In the genomic region with DNA sequence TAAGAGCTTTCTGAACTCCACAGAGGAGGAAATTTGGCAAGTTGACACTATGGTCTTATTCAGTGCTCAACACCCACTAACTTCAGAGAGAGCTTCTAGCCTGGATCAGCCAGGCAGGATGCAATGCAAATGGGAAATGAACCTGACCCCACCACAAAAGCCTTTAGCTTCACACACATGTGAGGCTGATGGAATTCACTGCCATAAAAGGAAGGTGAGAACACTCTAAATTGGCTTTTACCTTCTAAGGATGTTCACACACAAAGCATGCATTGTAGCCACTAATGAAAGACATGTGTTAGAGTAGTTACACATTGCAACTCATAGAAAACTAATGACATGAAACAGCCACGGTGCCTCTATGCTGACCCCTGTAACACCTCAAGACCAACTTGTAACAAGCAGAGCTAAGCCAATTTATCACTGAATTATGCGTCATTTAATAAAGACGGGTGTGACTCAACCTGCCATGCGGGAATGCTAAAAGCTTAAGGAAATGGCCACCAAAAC, we compare ENCODE assay signal across 22 cellular contexts.
DNase-seq lines count a peak whose midpoint lies in the region; ATAC-seq and TF ChIP-seq lines count a peak whose summit lies in the region.
"Had no signal": no experiment of that assay in that cellular context is flagged by ENCODE, and none has a peak within 500 bp of the region (broad histone marks: within the 10 kb centered on the region; RNA-seq: fewer than 3 reads in every experiment).

No MANE protein-coding gene starts in this region.

- no peak overlapping the region for H3K4me3 Mint-ChIP-seq in CD4-positive, alpha-beta memory T cell
- no peak overlapping the region for H3K4me3 Mint-ChIP-seq in T-cell
- H3K4me3 Mint-ChIP-seq: activated CD8-positive, alpha-beta T cell treated with anti-CD3 and anti-CD28 coated beads, Interleukin-2, amount 10 ng/mL, durations not matched to agents 7 days and 5 days; activated naive CD8-positive, alpha-beta T cell treated with anti-CD3 and anti-CD28 coated beads, Interleukin-2, amount 50 U/mL, for 24 hours; activated T-helper 1 cell treated with anti-CD3 and anti-CD28 coated beads, Interleukin-12 subunit alpha, Interleukin-12 subunit beta, Interleukin-2, Interleukin-4 antibody, amounts not matched to agents 30 ng/mL and 10 ng/mL and 1 ng/mL, durations not matched to agents 14 hours and 24 hours and 36 hours; T-helper 1 cell treated with Interleukin-12 subunit alpha and Interleukin-12 subunit beta and Interleukin-4 antibody, amounts not matched to agents 30 μg/mL and 1 μg/mL, for 36 hours had no signal

- no peaks in the 10 kb centered on the region for H3K27me3 ChIP-seq in breast epithelium
- H3K27me3 ChIP-seq in CD4-positive, alpha-beta memory T cell (ENCODE audit: insufficient read depth, low read length), result no peaks in the 10 kb centered on the region
- H3K27me3 ChIP-seq: gastroesophageal sphincter, vagina had no signal

- H3K27me3 Mint-ChIP-seq in CD4-positive, alpha-beta memory T cell, result peaks cover 13 to 16% of the 10 kb centered on the region in 2 donors
- H3K27me3 Mint-ChIP-seq in T-cell, result peaks cover 6 to 12% of the 10 kb centered on the region in 2 donors

- no peaks in the 10 kb centered on the region for H3K36me3 ChIP-seq in breast epithelium
- H3K36me3 ChIP-seq in CD4-positive, alpha-beta memory T cell (ENCODE audit: insufficient read depth, low read length), result no peaks in the 10 kb centered on the region
- H3K36me3 ChIP-seq: gastroesophageal sphincter, lower lobe of right lung, vagina had no signal

- H3K27ac ChIP-seq in breast epithelium, result no peak overlapping the region
- H3K27ac ChIP-seq in CD4-positive, alpha-beta memory T cell (ENCODE audit: low read depth, low read length), result no peak overlapping the region
- H3K27ac ChIP-seq: gastroesophageal sphincter, KMS-11, lower lobe of right lung, parathyroid adenoma, vagina had no signal

- no peaks in the 10 kb centered on the region for H3K9me3 Mint-ChIP-seq in CD4-positive, alpha-beta memory T cell
- no peaks in the 10 kb centered on the region for H3K9me3 Mint-ChIP-seq in T-cell
- H3K9me3 Mint-ChIP-seq: activated naive CD8-positive, alpha-beta T cell treated with anti-CD3 and anti-CD28 coated beads, Interleukin-2, amount 50 U/mL, for 24 hours; activated T-helper 1 cell treated with anti-CD3 and anti-CD28 coated beads, Interleukin-12 subunit alpha, Interleukin-12 subunit beta, Interleukin-2, Interleukin-4 antibody, amounts not matched to agents 30 ng/mL and 10 ng/mL and 1 ng/mL, durations not matched to agents 14 hours and 24 hours and 36 hours; T-helper 1 cell treated with Interleukin-12 subunit alpha and Interleukin-12 subunit beta and Interleukin-4 antibody, amounts not matched to agents 30 μg/mL and 1 μg/mL, for 36 hours had no signal

- H3K4me1 ChIP-seq in breast epithelium, result no peaks in the 10 kb centered on the region
- H3K4me1 ChIP-seq in CD4-positive, alpha-beta memory T cell (ENCODE audit: insufficient read depth, low read length), result no peaks in the 10 kb centered on the region
- H3K4me1 ChIP-seq: parathyroid adenoma had no signal

- H3K4me3 ChIP-seq in HFF-Myc (replicated peaks; ENCODE audit: low read depth, low read length) (no peak overlapping the region), astrocyte of the spinal cord (ENCODE audit: low read depth, low read length) (no peak overlapping the region), breast epithelium (no peak overlapping the region)
- H3K4me3 ChIP-seq in CD4-positive, alpha-beta memory T cell (ENCODE audit: low read length in 2 of 2), result no peak overlapping the region
- H3K4me3 ChIP-seq: gastroesophageal sphincter, lower lobe of right lung, vagina had no signal

- POLR2A ChIA-PET in CD4-positive, alpha-beta memory T cell (lab: Charles Lee; ENCODE audit: partially characterized antibody), result no interaction called here
- POLR2A ChIA-PET in T-cell (lab: Charles Lee), result no interaction called here

- H3K27ac Mint-ChIP-seq in CD4-positive, alpha-beta memory T cell, result no peak overlapping the region
- H3K27ac Mint-ChIP-seq in T-cell, result no peak overlapping the region
- H3K27ac Mint-ChIP-seq: activated CD8-positive, alpha-beta T cell treated with anti-CD3 and anti-CD28 coated beads, Interleukin-2, amount 10 ng/mL, durations not matched to agents 7 days and 5 days; activated naive CD8-positive, alpha-beta T cell treated with anti-CD3 and anti-CD28 coated beads, Interleukin-2, amount 50 U/mL, for 24 hours; activated T-helper 1 cell treated with anti-CD3 and anti-CD28 coated beads, Interleukin-12 subunit alpha, Interleukin-12 subunit beta, Interleukin-2, Interleukin-4 antibody, amounts not matched to agents 30 ng/mL and 10 ng/mL and 1 ng/mL, durations not matched to agents 14 hours and 24 hours and 36 hours; T-helper 1 cell treated with Interleukin-12 subunit alpha and Interleukin-12 subunit beta and Interleukin-4 antibody, amounts not matched to agents 30 μg/mL and 1 μg/mL, for 36 hours had no signal

- intact Hi-C loops in breast epithelium (cut with DNase I; ENCODE audit: low total_unique reads), result loop anchor here (5.0 kb wide), 1 partner anchor 1645 kb away; no protein-coding TSS in a partner anchor
- intact Hi-C loops in left cardiac atrium (cut with DNase I), result no loop called here
- intact Hi-C loops in CD4-positive, alpha-beta memory T cell (cut with micrococcal nuclease), result no loop called here

- DNase-seq in AG20443 (ENCODE audit: low spot score) (peak; percentile 11), HFF-Myc (ENCODE audit: extremely low read depth, low read depth) (peak; percentile 70), astrocyte of the spinal cord (ENCODE audit: low read depth, low spot score) (peak; percentile 33), iris pigment epithelial cell (ENCODE audit: low read depth) (peak; percentile 51), breast epithelium (ENCODE audit: low spot score in 2 of 2) (no peak), left cardiac atrium (no peak), T-cell (no peak)
- DNase-seq in CD4-positive, alpha-beta memory T cell, result no peak
- DNase-seq: activated CD8-positive, alpha-beta T cell treated with anti-CD3 and anti-CD28 coated beads, Interleukin-2, amount 10 ng/mL, durations not matched to agents 7 days and 5 days; activated naive CD8-positive, alpha-beta T cell treated with anti-CD3 and anti-CD28 coated beads, Interleukin-2, amount 50 U/mL, for 24 hours; cerebellar nuclear complex; COR-L47; lower lobe of right lung; NCI-H1092 treated with DMSO at 0.1 percent for 48 hours; NCI-H2171 treated with DMSO at 0.1 percent for 48 hours; NK-92 treated with Interleukin-12 subunit alpha and Interleukin-12 subunit beta, amount 100 ng/mL, for 24 hours had no signal

- no peak for TF ChIP-seq POLR2A in breast epithelium (IDR thresholded peaks at IDR 0.05)

- H3K4me1 Mint-ChIP-seq in CD4-positive, alpha-beta memory T cell, result no peaks in the 10 kb centered on the region
- H3K4me1 Mint-ChIP-seq in T-cell, result no peaks in the 10 kb centered on the region

- in situ Hi-C loops in astrocyte of the spinal cord (cut with HindIII; ENCODE audit: low sequenced_read_pairs), result no loop called here

- no peaks in the 10 kb centered on the region for H3K36me3 Mint-ChIP-seq in CD4-positive, alpha-beta memory T cell
- H3K36me3 Mint-ChIP-seq in T-cell, result no peaks in the 10 kb centered on the region

- no peaks in the 10 kb centered on the region for H3K9me3 ChIP-seq in breast epithelium
- no peaks in the 10 kb centered on the region for H3K9me3 ChIP-seq in CD4-positive, alpha-beta memory T cell (ENCODE audit: control insufficient read depth in 1 of 2, low read length in 2 of 2)
- H3K9me3 ChIP-seq: gastroesophageal sphincter, lower lobe of right lung, vagina had no signal

- CTCF ChIA-PET in CD4-positive, alpha-beta memory T cell (lab: Charles Lee; ENCODE audit: partially characterized antibody), result no interaction called here
- CTCF ChIA-PET in T-cell (lab: Charles Lee), result no interaction called here

- no peak for TF ChIP-seq CTCF in HFF-Myc (IDR thresholded peaks at IDR 0.05; ENCODE audit: low read depth, low read length, missing control alignments)
- no peak for TF ChIP-seq CTCF in astrocyte of the spinal cord (IDR thresholded peaks at IDR 0.05; ENCODE audit: low read depth, low read length)
- TF ChIP-seq CTCF in breast epithelium (IDR thresholded peaks at IDR 0.05), result no peak

- ATAC-seq in left cardiac atrium (no peak), T-cell (replicated peaks in 1 of 4) (no peak)
- ATAC-seq: activated CD8-positive, alpha-beta T cell treated with anti-CD3 and anti-CD28 coated beads, Interleukin-2, amount 10 ng/mL, durations not matched to agents 7 days and 5 days; activated naive CD8-positive, alpha-beta T cell treated with anti-CD3 and anti-CD28 coated beads, Interleukin-2, amount 50 U/mL, for 24 hours; gastroesophageal sphincter; lower lobe of right lung had no signal

Comparison
In these comparisons a context has a peak if more than half of its experiments do, and no peak if none do; other contexts are left out.
1. DNase-seq: peak in AG20443 (single experiment), HFF-Myc (single experiment), astrocyte of the spinal cord (single experiment) and iris pigment epithelial cell (single experiment); none in breast epithelium (0 of 2), left cardiac atrium (single experiment), CD4-positive, alpha-beta memory T cell (0 of 5) and T-cell (0 of 34).